11 cellular contexts compared by ENCODE assay signal in genomic region chr3:143276592-143276991, GRCh38.
DNase-seq lines count a peak whose midpoint lies in the region; ATAC-seq, FAIRE-seq and TF ChIP-seq lines count a peak whose summit lies in the region.
"Had no signal": no experiment of that assay in that cellular context is flagged by ENCODE, and none has a peak within 500 bp of the region (broad histone marks: within the 10 kb centered on the region; RNA-seq: fewer than 3 reads in every experiment).

No MANE protein-coding gene starts in this region.

- H3K4me3 ChIP-seq in bronchial epithelial cell (ENCODE audit: low read depth, low read length), result no peak overlapping the region
- H3K4me3 ChIP-seq in ascending aorta, result no peak overlapping the region
- H3K4me3 ChIP-seq: right atrium auricular region had no signal

- no peaks in the 10 kb centered on the region for H3K4me1 ChIP-seq in ascending aorta
- H3K4me1 ChIP-seq: right atrium auricular region had no signal

- TF ChIP-seq CTCF in bronchial epithelial cell (IDR thresholded peaks at IDR 0.05; ENCODE audit: insufficient read depth, low read length, severe bottlenecking), result no peak
- TF ChIP-seq CTCF in ascending aorta (IDR thresholded peaks at IDR 0.05), result no peak

- H3K9me3 ChIP-seq in ascending aorta, result no peaks in the 10 kb centered on the region
- H3K9me3 ChIP-seq: right atrium auricular region had no signal

- ATAC-seq in GM18519 (IDR thresholded peaks at IDR 0.05; ENCODE audit: low FRiP score, unreplicated experiment) (peak; percentile 95), GM21390 (IDR thresholded peaks at IDR 0.05; ENCODE audit: unreplicated experiment) (peak; percentile 87), HG03095 (IDR thresholded peaks at IDR 0.05; ENCODE audit: unreplicated experiment) (peak; percentile 80)

- DNase-seq in bronchial epithelial cell (ENCODE audit: low read depth), result peak; percentile 46
- DNase-seq in G401 (ENCODE audit: low spot score), result no peak
- DNase-seq in NOMO-1 treated with dmso at 0.1 percent for 144 hours (lab: John Stamatoyannopoulos, UW; ENCODE audit: unreplicated experiment), result no peak
- no peak for DNase-seq in ascending aorta (ENCODE audit: low spot score in 2 of 2)
- DNase-seq in NOMO-1 (lab: John Stamatoyannopoulos, UW; ENCODE audit: unreplicated experiment in 2 of 2), result no peak
- DNase-seq: CD4-positive, alpha-beta T cell; NCI-H774 had no signal

- no peaks in the 10 kb centered on the region for H3K36me3 ChIP-seq in bronchial epithelial cell (ENCODE audit: control insufficient read depth, insufficient read depth, low read length)
- H3K36me3 ChIP-seq in ascending aorta, result no peaks in the 10 kb centered on the region
- H3K36me3 ChIP-seq: right atrium auricular region had no signal

- H3K27ac ChIP-seq in ascending aorta, result no peak overlapping the region
- H3K27ac ChIP-seq: right atrium auricular region had no signal

- in situ Hi-C loops in G401 (cut with HindIII; ENCODE audit: low sequenced_read_pairs), result no loop called here

- intact Hi-C loops in ascending aorta (cut with DNase I), result no loop called here

- no peak for FAIRE-seq in bronchial epithelial cell (lab: Jason Lieb, UNC)

- H3K27me3 ChIP-seq in bronchial epithelial cell (ENCODE audit: control insufficient read depth, insufficient read depth, low read length), result no peaks in the 10 kb centered on the region
- H3K27me3 ChIP-seq in ascending aorta, result no peaks in the 10 kb centered on the region
- H3K27me3 ChIP-seq: right atrium auricular region had no signal
